In the genomic region with DNA sequence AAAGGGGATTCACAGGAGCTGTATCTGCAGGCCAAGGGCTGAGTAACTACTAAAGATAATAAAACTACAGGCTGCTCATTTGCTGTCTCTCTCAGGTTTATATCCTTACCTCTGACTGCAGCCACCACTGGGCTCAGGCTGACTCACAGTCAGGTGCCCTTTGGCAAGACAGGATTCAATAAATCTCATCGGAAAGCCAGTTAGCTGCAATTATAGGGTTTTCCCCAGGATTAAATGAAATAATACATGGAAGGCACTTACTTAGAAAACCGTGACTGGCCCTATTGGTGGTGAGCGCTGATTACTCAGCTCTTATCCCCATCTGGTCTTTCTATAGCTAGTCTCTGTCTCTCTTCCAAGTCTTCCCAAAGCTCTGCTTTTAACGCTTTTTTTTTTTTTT, we compare ENCODE assay signal across 25 cellular contexts. TPM values are rescaled to one million over a fixed set of nuclear protein-coding genes. Genes with fewer than 3 reads are reported as not detected.
DNase-seq lines count a peak whose midpoint lies in the region; ATAC-seq, FAIRE-seq and TF ChIP-seq lines count a peak whose summit lies in the region.
"Had no signal": no experiment of that assay in that cellular context is flagged by ENCODE, and none has a peak within 500 bp of the region (broad histone marks: within the 10 kb centered on the region; RNA-seq: fewer than 3 reads in every experiment).

No MANE protein-coding gene starts in this region.

- no peak overlapping the region for H3K4me3 Mint-ChIP-seq in mesothelial cell of epicardium
- H3K4me3 Mint-ChIP-seq: activated naive CD8-positive, alpha-beta T cell treated with anti-CD3 and anti-CD28 coated beads, Interleukin-2, amount 10 ng/mL, durations not matched to agents 7 days and 5 days; brain; CD4-positive, alpha-beta T cell had no signal

- H3K36me3 Mint-ChIP-seq in mesothelial cell of epicardium: peaks cover 36% of the 10 kb centered on the region

- no peak overlapping the region for H3K4me3 ChIP-seq in Peyer's patch
- H3K4me3 ChIP-seq: thyroid gland had no signal

- ATAC-seq in left cardiac atrium: no peak

- no peaks in the 10 kb centered on the region for H3K9me3 ChIP-seq in Peyer's patch
- H3K9me3 ChIP-seq: thyroid gland had no signal

- peak; percentile 45 for DNase-seq in D721Med (ENCODE audit: insufficient read length, low spot score)
- DNase-seq in Peyer's patch: peak in 2 of 3 donors; percentile 54 to 67
- DNase-seq in epithelial cell of prostate (ENCODE audit: low read depth, low spot score): peak; percentile 26
- DNase-seq in mesothelial cell of epicardium (ENCODE audit: low spot score in 2 of 2, unreplicated experiment in 2 of 2): no peak
- DNase-seq in left cardiac atrium: no peak
- DNase-seq in putamen (ENCODE audit: low spot score): no peak
- DNase-seq in GM13977 (ENCODE audit: low spot score): no peak
- no peak for DNase-seq in Ammon's horn (ENCODE audit: low spot score)
- DNase-seq: activated naive CD8-positive, alpha-beta T cell treated with anti-CD3 and anti-CD28 coated beads, Interleukin-2, amount 10 ng/mL, durations not matched to agents 7 days and 5 days; CD4-positive, alpha-beta T cell; cortex of kidney; DND-41; foreskin melanocyte; HCEC 1CT; Kasumi-1; NCI-H1105; NCI-H2081; NCI-H446 treated with DMSO at 0.1 percent for 48 hours; NK-92 treated with Interleukin-12 subunit alpha and Interleukin-12 subunit beta, amount 100 ng/mL, for 24 hours; stimulated activated CD4-positive, alpha-beta T cell treated with anti-CD3 and anti-CD28 coated beads, Interleukin-2, amount 100 ng/mL, for 24 hours; stimulated activated naive CD4-positive, alpha-beta T cell; thyroid gland had no signal

- H3K36me3 ChIP-seq in Peyer's patch: peaks cover 0 to 62% (median 0%) of the 10 kb centered on the region in 3 donors

- FAIRE-seq in D721Med (lab: Jason Lieb, UNC): peak; percentile 91
- FAIRE-seq: HTR-8/SVneo had no signal

- H3K9me3 Mint-ChIP-seq in mesothelial cell of epicardium: no peaks in the 10 kb centered on the region
- H3K9me3 Mint-ChIP-seq: activated naive CD8-positive, alpha-beta T cell treated with anti-CD3 and anti-CD28 coated beads, Interleukin-2, amount 10 ng/mL, durations not matched to agents 7 days and 5 days; brain; CD4-positive, alpha-beta T cell had no signal

- TF ChIP-seq CTCF in D721Med (IDR thresholded peaks at IDR 0.05; ENCODE audit: insufficient read depth, missing control alignments): no peak
- TF ChIP-seq CTCF in Peyer's patch (IDR thresholded peaks at IDR 0.05): no peak
- TF ChIP-seq CTCF in mesothelial cell of epicardium (IDR thresholded peaks at IDR 0.05; ENCODE audit: unreplicated experiment): no peak
- no peak for TF ChIP-seq CTCF in GM13977 (IDR thresholded peaks at IDR 0.05; ENCODE audit: extremely low read depth, insufficient read depth, missing control alignments)

- no peaks in the 10 kb centered on the region for H3K4me1 Mint-ChIP-seq in mesothelial cell of epicardium
- H3K4me1 Mint-ChIP-seq: activated naive CD8-positive, alpha-beta T cell treated with anti-CD3 and anti-CD28 coated beads, Interleukin-2, amount 10 ng/mL, durations not matched to agents 7 days and 5 days; brain had no signal

- H3K27ac ChIP-seq in Peyer's patch: no peak overlapping the region
- H3K27ac ChIP-seq in epithelial cell of prostate: peak overlapping the region; percentile 13
- H3K27ac ChIP-seq: RWPE1, thyroid gland had no signal

- peak overlapping the region; percentile 19 for H3K27ac Mint-ChIP-seq in mesothelial cell of epicardium
- H3K27ac Mint-ChIP-seq: activated naive CD8-positive, alpha-beta T cell treated with anti-CD3 and anti-CD28 coated beads, Interleukin-2, amount 10 ng/mL, durations not matched to agents 7 days and 5 days; CD4-positive, alpha-beta T cell had no signal

- intact Hi-C loops in left cardiac atrium (cut with DNase I): no loop called here

- H3K4me1 ChIP-seq in Peyer's patch: no peaks in the 10 kb centered on the region

- TF ChIP-seq POLR2A in Peyer's patch (IDR thresholded peaks at IDR 0.05): no peak

- no peaks in the 10 kb centered on the region for H3K27me3 Mint-ChIP-seq in mesothelial cell of epicardium (ENCODE audit: low read depth)
- H3K27me3 Mint-ChIP-seq: activated naive CD8-positive, alpha-beta T cell treated with anti-CD3 and anti-CD28 coated beads, Interleukin-2, amount 10 ng/mL, durations not matched to agents 7 days and 5 days; brain; CD4-positive, alpha-beta T cell had no signal

- in situ Hi-C loops in GM13977 (cut with MboI; ENCODE audit: low pct_unique_long_range_greater_than_20kb, low sequenced_read_pairs, unreplicated experiment): no loop called here

- H3K27me3 ChIP-seq in Peyer's patch: no peaks in the 10 kb centered on the region
- H3K27me3 ChIP-seq: thyroid gland had no signal

RNA-seq across cellular contexts. Expression of gene RMND1, which starts 26.4 kb away (rescaled TPM):
- 10 to 100 TPM; 18.2 to 50.3 (median 35.6) TPM for total RNA-seq in Peyer's patch
- total RNA-seq in mesothelial cell of epicardium: 22.7 to 24.5 TPM (median 23.4 TPM) in 3 replicates
- total RNA-seq in left cardiac atrium: 10 to 100 TPM in 1 of 2 donors, 1 to 10 TPM in 1; 9.5 to 13.0 TPM

RNA-seq across cellular contexts. Expression of gene ZBTB2, which starts 34.2 kb away (rescaled TPM):
- 10 to 100 TPM in 1 of 4 donors, 1 to 10 TPM in 3; 7.3 to 12.4 (median 9.9) TPM for total RNA-seq in Peyer's patch
- total RNA-seq in mesothelial cell of epicardium: 15.2 to 16.1 TPM (median 15.8 TPM) in 3 replicates
- total RNA-seq in left cardiac atrium: 1 to 10 TPM; 4.2 to 6.6 TPM

Comparison
In these comparisons a context has a peak if more than half of its experiments do, and no peak if none do; other contexts are left out.
1. DNase-seq: peak in D721Med (single experiment), Peyer's patch (2 of 3) and epithelial cell of prostate (single experiment); none in mesothelial cell of epicardium (0 of 2), left cardiac atrium (single experiment), putamen (single experiment), GM13977 (single experiment) and Ammon's horn (single experiment).